ENCODE assay signal across 1 cellular context in genomic region chr7:74291535-74291934, GRCh38.
TF ChIP-seq lines count a peak whose summit lies in the region.

No MANE protein-coding gene starts in this region.

TF ChIP-seq in H1, 55 proteins besides CTCF, POLR2A, EP300 and RAD21:
- TF ChIP-seq CHD1 (IDR thresholded peaks at IDR 0.05; ENCODE audit: low read depth, low read length) (no peak), ZNF274 (IDR thresholded peaks at IDR 0.05; ENCODE audit: borderline replicate concordance, extremely low read depth, low read length) (no peak), BCL11A (IDR thresholded peaks at IDR 0.05; ENCODE audit: low read depth in 2 of 2, low read length in 2 of 2) (no peak), TAF7 (optimal IDR thresholded peaks at IDR 0.05; ENCODE audit: borderline replicate concordance, low read depth, low read length) (no peak), YY1 (IDR thresholded peaks at IDR 0.05; ENCODE audit: low read depth, low read length) (no peak), TCF12 (IDR thresholded peaks at IDR 0.05; ENCODE audit: low read depth, low read length) (no peak), SIX5 (IDR thresholded peaks at IDR 0.05; ENCODE audit: low read depth, low read length) (no peak), JUN (IDR thresholded peaks at IDR 0.05; ENCODE audit: low read depth, low read length) (no peak), SAP30 (IDR thresholded peaks at IDR 0.05; ENCODE audit: insufficient read depth, insufficient replicate concordance, low read length) (no peak), KDM4A (IDR thresholded peaks at IDR 0.05; ENCODE audit: low read depth, low read length, severe bottlenecking) (no peak), CTBP2 (IDR thresholded peaks at IDR 0.05; ENCODE audit: borderline replicate concordance, insufficient read depth, insufficient read length, low read length) (no peak), HDAC2 (IDR thresholded peaks at IDR 0.05; ENCODE audit: borderline replicate concordance in 1 of 2, low read depth in 2 of 2, low read length in 2 of 2) (no peak)
